In the genomic region with DNA sequence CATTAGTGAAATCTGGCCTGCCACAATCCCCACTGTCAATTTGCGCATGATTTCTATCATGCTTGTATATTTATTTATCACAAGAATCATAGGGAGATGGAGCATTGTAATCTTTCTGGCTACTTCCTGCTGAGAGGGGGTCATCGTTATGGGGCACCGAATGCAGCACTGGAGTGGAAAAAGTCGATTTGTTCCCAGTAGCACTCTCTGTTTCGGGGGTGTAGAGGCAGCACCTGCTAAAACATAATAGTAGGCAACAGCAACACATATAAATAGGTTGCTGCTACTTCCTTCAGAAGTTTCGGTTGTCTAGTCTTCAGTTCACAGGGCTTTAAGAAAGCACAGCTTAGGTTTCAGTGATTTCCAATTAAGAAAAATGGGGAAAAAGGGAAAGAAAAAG, we compare ENCODE assay signal across 11 cellular contexts. TPM values are rescaled to one million over a fixed set of nuclear protein-coding genes. Genes with fewer than 3 reads are reported as not detected.
DNase-seq lines count a peak whose midpoint lies in the region; ATAC-seq and TF ChIP-seq lines count a peak whose summit lies in the region.
"Had no signal": no experiment of that assay in that cellular context is flagged by ENCODE, and none has a peak within 500 bp of the region (broad histone marks: within the 10 kb centered on the region; RNA-seq: fewer than 3 reads in every experiment).

No MANE protein-coding gene starts in this region.

- H3K9ac ChIP-seq in BLaER1, result peak overlapping the region; percentile 96
- no peak overlapping the region for H3K9ac ChIP-seq in trophoblast cell (ENCODE audit: low read length)

- no peak overlapping the region for H4K8ac ChIP-seq in trophoblast cell (ENCODE audit: low read depth, low read length)

- no CpG with 5 or more reads among the region's 6 CpGs for WGBS in trophoblast cell (ENCODE audit: extremely low coverage, insufficient coverage, insufficient read length)

- H3K79me1 ChIP-seq in trophoblast cell (ENCODE audit: low read length), result no peaks in the 10 kb centered on the region

- H3K4me2 ChIP-seq in BLaER1, result peak overlapping the region; percentile 95
- no peak overlapping the region for H3K4me2 ChIP-seq in trophoblast cell (ENCODE audit: low read length)

- no peak overlapping the region for H4K12ac ChIP-seq in trophoblast cell (ENCODE audit: low read depth, low read length)

- H3K36me3 ChIP-seq in BLaER1 (peaks cover 34% of the 10 kb centered on the region), trophoblast cell (ENCODE audit: control insufficient read depth in 1 of 2, insufficient read depth in 2 of 2, low read length in 2 of 2) (no peaks in the 10 kb centered on the region)

- H3K27ac ChIP-seq in BLaER1 (peak overlapping the region; percentile 96), caudate nucleus (ENCODE audit: low read depth, low read length) (no peak overlapping the region), trophoblast cell (ENCODE audit: low read depth, low read length) (no peak overlapping the region)

- no peaks in the 10 kb centered on the region for H3K27me3 ChIP-seq in BLaER1
- H3K27me3 ChIP-seq in trophoblast cell (ENCODE audit: insufficient read depth, low read length), result no peaks in the 10 kb centered on the region

- H2AFZ ChIP-seq in trophoblast cell (ENCODE audit: insufficient read depth, low read length, poor library complexity), result no peak overlapping the region

- no peak overlapping the region for H2BK120ac ChIP-seq in trophoblast cell (ENCODE audit: insufficient read depth, low read length, poor library complexity)

- H3K4me3 Mint-ChIP-seq in endothelial cell (ENCODE audit: unreplicated experiment), result peak overlapping the region; percentile 85

- H3K9me3 ChIP-seq in BLaER1, result no peaks in the 10 kb centered on the region
- no peaks in the 10 kb centered on the region for H3K9me3 ChIP-seq in trophoblast cell (ENCODE audit: insufficient read depth, low read depth, low read length)

- H3K4me3 ChIP-seq in BLaER1, result peak overlapping the region; percentile 86
- no peak overlapping the region for H3K4me3 ChIP-seq in trophoblast cell (ENCODE audit: low read depth, low read length)

- H3K14ac ChIP-seq in trophoblast cell (ENCODE audit: low read length), result no peak overlapping the region

- H3K4ac ChIP-seq in trophoblast cell (ENCODE audit: low read depth, low read length), result no peak overlapping the region

- peaks cover 67% of the 10 kb centered on the region for H3K36me3 Mint-ChIP-seq in endothelial cell (ENCODE audit: low read depth, unreplicated experiment)

- no peak overlapping the region for H2AK5ac ChIP-seq in trophoblast cell (ENCODE audit: low read length)

- H4K91ac ChIP-seq in trophoblast cell (ENCODE audit: low read depth, low read length), result no peak overlapping the region

- ATAC-seq in GM18867 (IDR thresholded peaks at IDR 0.05; ENCODE audit: unreplicated experiment), result peak; percentile 45

- peaks cover 9% of the 10 kb centered on the region; the same call in 1 of the 2 replicates for H4K20me1 ChIP-seq in BLaER1

- no peak overlapping the region for H3K23ac ChIP-seq in trophoblast cell (ENCODE audit: low read length)

- no peak for TF ChIP-seq CTCF in endothelial cell (IDR thresholded peaks at IDR 0.05; ENCODE audit: unreplicated experiment)

- peaks cover 66% of the 10 kb centered on the region for H3K4me1 Mint-ChIP-seq in endothelial cell (ENCODE audit: unreplicated experiment)

- H3K18ac ChIP-seq in trophoblast cell (ENCODE audit: low read length), result no peak overlapping the region

- H2BK12ac ChIP-seq in trophoblast cell (ENCODE audit: low read length), result no peak overlapping the region

- DNase-seq in NAMALWA (ENCODE audit: low spot score), result peak; percentile 83
- no peak for DNase-seq in endothelial cell (ENCODE audit: low spot score)
- DNase-seq in caudate nucleus (lab: John Stamatoyannopoulos, UW), result no peak
- DNase-seq in trophoblast cell, result no peak
- no peak for DNase-seq in activated CD4-positive, CD25-positive, alpha-beta regulatory T cell treated with anti-CD3 and anti-CD28 coated beads, Interleukin-2, amount 50 U/mL, for 72 hours
- no peak for DNase-seq in DMS153 treated with DMSO at 0.1 percent for 48 hours (lab: John Stamatoyannopoulos, UW; ENCODE audit: unreplicated experiment)
- DNase-seq: COR-L47, NCI-H2029 treated with DMSO at 0.1 percent for 48 hours had no signal

- H3K79me2 ChIP-seq in trophoblast cell (ENCODE audit: control insufficient read depth, insufficient read depth, low read length, poor library complexity), result no peaks in the 10 kb centered on the region

- H3K27ac Mint-ChIP-seq in endothelial cell (ENCODE audit: unreplicated experiment), result no peak overlapping the region

- peaks cover 2% of the 10 kb centered on the region for H3K27me3 Mint-ChIP-seq in endothelial cell (ENCODE audit: unreplicated experiment)

- H3K9me3 Mint-ChIP-seq in endothelial cell (ENCODE audit: unreplicated experiment), result peaks cover 28% of the 10 kb centered on the region

- H2BK5ac ChIP-seq in trophoblast cell (ENCODE audit: low read depth, low read length, poor library complexity), result no peak overlapping the region

- H3K4me1 ChIP-seq in BLaER1 (peaks cover 54% of the 10 kb centered on the region), trophoblast cell (ENCODE audit: control insufficient read depth in 1 of 2, insufficient read depth in 2 of 2, low read length in 2 of 2) (peaks cover 3 to 5% of the 10 kb centered on the region in 2 experiments)

RNA-seq across cellular contexts. Expression of gene CEACAM21, which starts 23.4 kb away (rescaled TPM):
- total RNA-seq in endothelial cell (ENCODE audit: unreplicated experiment), result 74.1 TPM
- polyA plus RNA-seq in trophoblast cell (2013), result 0.03 and 0.08 TPM in 2 replicates
- total RNA-seq: myocyte had no signal
